Comparison of ENCODE assay signal across 17 cellular contexts in genomic region chr1:175862418-175862817, GRCh38.
"Had no signal": no experiment of that assay in that cellular context is flagged by ENCODE, and none has a peak within 500 bp of the region (broad histone marks: within the 10 kb centered on the region; RNA-seq: fewer than 3 reads in every experiment).

No MANE protein-coding gene starts in this region.

- H3K4me1 ChIP-seq: esophagus squamous epithelium had no signal

- ATAC-seq: gastroesophageal sphincter; left lobe of liver; naive thymus-derived CD8-positive, alpha-beta T cell; sciatic nerve; stimulated activated naive CD8-positive, alpha-beta T cell treated with anti-CD3 and anti-CD28 coated beads, Interleukin-15, Interleukin-2, amounts not matched to agents 100 U/mL and 50 U/mL, for 24 hours had no signal

- H3K27ac ChIP-seq: esophagus squamous epithelium, gastroesophageal sphincter, neutrophil, skin epidermis, thoracic aorta had no signal

- H3K36me3 ChIP-seq: esophagus squamous epithelium, gastroesophageal sphincter, neutrophil, thoracic aorta had no signal

- DNase-seq: central memory CD4-positive, alpha-beta T cell; esophagus squamous epithelium; foreskin fibroblast; glutamatergic neuron; hippocampal formation; mammary epithelial cell; naive thymus-derived CD8-positive, alpha-beta T cell; stimulated activated CD4-positive, alpha-beta T cell treated with anti-CD3 and anti-CD28 coated beads, Interleukin-12 subunit alpha, Interleukin-12 subunit beta, amount 100 ng/mL, for 4 hours; stimulated activated CD4-positive, alpha-beta T cell treated with anti-CD3 and anti-CD28 coated beads, Interleukin-2, amount 100 ng/mL, for 48 hours; stimulated activated naive CD8-positive, alpha-beta T cell treated with anti-CD3 and anti-CD28 coated beads, Interleukin-15, Interleukin-2, amounts not matched to agents 100 U/mL and 50 U/mL, for 24 hours; trophoblast cell had no signal

- H3K9me3 ChIP-seq: esophagus squamous epithelium, gastroesophageal sphincter, neutrophil, thoracic aorta had no signal

- H3K4me3 ChIP-seq: esophagus squamous epithelium, gastroesophageal sphincter, skin epidermis, thoracic aorta had no signal

- H3K27me3 ChIP-seq: esophagus squamous epithelium, gastroesophageal sphincter, neutrophil had no signal
